In genomic region chr7:132066776-132067175, GRCh38 we compare ENCODE assay signal across 11 cellular contexts.
A peak's percentile ranks its signal among the peaks of the same experiment; 100 is the strongest.
DNase-seq lines count a peak whose midpoint lies in the region; ATAC-seq and TF ChIP-seq lines count a peak whose summit lies in the region.
"Had no signal": no experiment of that assay in that cellular context is flagged by ENCODE, and none has a peak within 500 bp of the region (broad histone marks: within the 10 kb centered on the region; RNA-seq: fewer than 3 reads in every experiment).

No MANE protein-coding gene starts in this region.

- no peak for TF ChIP-seq CTCF in BE2C (IDR thresholded peaks at IDR 0.05; ENCODE audit: low read depth, low read length)

- H3K4me3 ChIP-seq in BE2C (ENCODE audit: low read depth, low read length) (no peak overlapping the region), SJSA1 (no peak overlapping the region)

- no peaks in the 10 kb centered on the region for H3K27me3 ChIP-seq in BE2C
- no peaks in the 10 kb centered on the region for H3K27me3 ChIP-seq in SJSA1 (replicated peaks)

- H3K9me3 ChIP-seq in BE2C (no peaks in the 10 kb centered on the region), SJSA1 (replicated peaks) (no peaks in the 10 kb centered on the region)

- peaks cover 22% of the 10 kb centered on the region for H3K4me1 ChIP-seq in BE2C
- H3K4me1 ChIP-seq in SJSA1 (replicated peaks), result peaks cover 33% of the 10 kb centered on the region

- peak overlapping the region; percentile 88 for H3K27ac ChIP-seq in SJSA1

- H3K36me3 ChIP-seq in BE2C (no peaks in the 10 kb centered on the region), SJSA1 (no peaks in the 10 kb centered on the region)

- intact Hi-C loops in Right ventricle myocardium superior (cut with DNase I), result no loop called here

- DNase-seq in BE2C (peak; percentile 55), SJSA1 (ENCODE audit: low read depth in 1 of 2, low spot score in 2 of 2) (peak in 1 of 2 experiments; percentile 9), Right ventricle myocardium superior (peak; percentile 67), renal cortical epithelial cell (ENCODE audit: low read depth) (peak; percentile 61), germinal center (ENCODE audit: low spot score) (no peak), OCI-M2 (lab: John Stamatoyannopoulos, UW; ENCODE audit: unreplicated experiment) (no peak)
- no peak for DNase-seq in activated naive CD4-positive, alpha-beta T cell treated with Interleukin-2 at 50 U/mL for 16 hours
- DNase-seq: CD4-positive, alpha-beta memory T cell; NCI-H524; T-helper 9 cell had no signal

- ATAC-seq in Right ventricle myocardium superior (ENCODE audit: poor library complexity) (peak; percentile 84), HG02610 (IDR thresholded peaks at IDR 0.05; ENCODE audit: unreplicated experiment) (no peak)

Comparison
In these comparisons a context has a peak if more than half of its experiments do, and no peak if none do; other contexts are left out.
1. DNase-seq: peak in BE2C (single experiment), Right ventricle myocardium superior (single experiment) and renal cortical epithelial cell (single experiment); none in germinal center (single experiment), OCI-M2 (single experiment) and activated naive CD4-positive, alpha-beta T cell treated with Interleukin-2 at 50 U/mL for 16 hours (single experiment).